8 cellular contexts compared by ENCODE assay signal in the genomic region with DNA sequence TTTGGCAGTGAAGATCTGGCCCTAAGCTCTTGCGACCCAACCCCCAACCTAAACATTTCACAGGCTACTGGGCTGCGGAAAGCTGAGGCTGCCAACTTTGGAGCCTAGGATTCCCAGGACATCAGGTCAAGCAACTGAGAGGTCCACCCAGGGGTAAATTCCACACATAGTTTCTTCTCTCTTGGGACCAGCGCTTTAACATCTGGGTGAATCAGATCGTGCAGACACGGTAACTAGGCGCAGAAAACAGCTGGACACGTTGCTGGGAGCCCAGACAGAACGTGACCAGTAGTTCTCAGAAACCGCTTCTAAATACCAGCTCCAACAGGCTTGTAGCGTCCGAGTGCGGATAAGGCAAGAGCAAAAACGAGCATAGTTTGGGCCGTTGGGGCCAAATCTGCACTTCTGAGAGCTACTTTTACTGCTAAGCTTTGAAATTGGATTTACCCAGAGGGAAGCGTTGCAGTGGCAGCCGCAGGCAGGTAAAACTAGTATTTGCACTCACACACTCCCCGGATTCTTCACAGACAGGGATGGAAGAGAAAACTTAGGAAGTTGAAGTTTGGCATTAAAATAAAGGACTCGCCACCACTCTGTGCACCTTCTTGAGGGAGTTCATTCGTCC. TPM values are rescaled to one million over a fixed set of nuclear protein-coding genes. Genes with fewer than 3 reads are reported as not detected.
A peak's percentile ranks its signal among the peaks of the same experiment; 100 is the strongest.
DNase-seq lines count a peak whose midpoint lies in the region; ATAC-seq and TF ChIP-seq lines count a peak whose summit lies in the region.

No MANE protein-coding gene starts in this region.

- no peak for TF ChIP-seq CTCF in HEK293 (tag by site-specific recombination; IDR thresholded peaks at IDR 0.05)
- TF ChIP-seq CTCF in brain (conservative IDR thresholded peaks at IDR 0.05) = no peak

- POLR2A ChIA-PET in activated CD4-positive, alpha-beta T cell treated with anti-CD3 and anti-CD28 coated beads for 36 hours (lab: Charles Lee) = interaction anchor here (0.8 to 1.0 kb wide), 2 partner anchors 12 to 13 kb away, joined by 3 to 5 read pairs; a partner anchor contains a TSS
- POLR2A ChIA-PET in HEK293 (lab: Yijun Ruan, JAX) = interaction anchor here (0.6 to 4.3 kb wide), 12 partner anchors 9 to 1416 kb away, joined by 3 to 57 read pairs (median 4); a partner anchor contains a TSS

- H3K36me3 Mint-ChIP-seq in activated CD4-positive, alpha-beta T cell treated with anti-CD3 and anti-CD28 coated beads for 36 hours (ENCODE audit: low read depth) = peaks cover 38% of the 10 kb centered on the region
- peaks cover 18% of the 10 kb centered on the region for H3K36me3 Mint-ChIP-seq in brain
- H3K36me3 Mint-ChIP-seq in stimulated activated memory B cell treated with anti-CD40 and anti-IgM and Interleukin-4, amounts not matched to agents 10 μg/mL and 1 μg/mL and 100 μg/mL, for 72 hours = peaks cover 4% of the 10 kb centered on the region

- H3K4me3 ChIP-seq in HEK293 (ENCODE audit: low read depth, low read length) = peak overlapping the region; percentile 62
- H3K4me3 ChIP-seq in MG63 = peak overlapping the region; percentile 82

- peak; percentile 18 for ATAC-seq in activated CD4-positive, alpha-beta T cell treated with anti-CD3 and anti-CD28 coated beads for 36 hours
- peak; percentile 44 for ATAC-seq in stimulated activated memory B cell treated with anti-CD40 and anti-IgM and Interleukin-4, amounts not matched to agents 10 μg/mL and 1 μg/mL and 100 μg/mL, for 72 hours

- H3K27me3 ChIP-seq in MG63 = no peaks in the 10 kb centered on the region

- CTCF ChIA-PET in activated CD4-positive, alpha-beta T cell treated with anti-CD3 and anti-CD28 coated beads for 36 hours (lab: Charles Lee) = interaction anchor here (0.5 to 2.0 kb wide), 11 partner anchors 10 to 391 kb away, joined by 3 to 13 read pairs (median 3); a partner anchor contains a TSS
- CTCF ChIA-PET in HEK293 (lab: Yijun Ruan, JAX) = interaction anchor here (0.6 to 4.1 kb wide), 11 partner anchors 8 to 150 kb away, joined by 3 to 20 read pairs (median 3); a partner anchor contains a TSS

- intact Hi-C loops in activated CD4-positive, alpha-beta T cell treated with anti-CD3 and anti-CD28 coated beads for 36 hours (cut with DNase I, micrococcal nuclease) = no loop called here

- peaks cover 7 to 17% of the 10 kb centered on the region in 2 experiments; a peak in 1 of 3 replicates for H3K36me3 ChIP-seq in HEK293 (ENCODE audit: control insufficient read depth in 2 of 2, insufficient read depth in 1 of 2, low read length in 2 of 2)
- peaks cover 36% of the 10 kb centered on the region for H3K36me3 ChIP-seq in MG63

- H3K27ac ChIP-seq in HEK293 (ENCODE audit: extremely low read depth, low read depth, low read length) = peak overlapping the region; percentile 91; the same call in 1 of the 2 replicates

- DNase-seq in activated CD4-positive, alpha-beta T cell treated with anti-CD3 and anti-CD28 coated beads for 36 hours = peak; percentile 51
- no peak for DNase-seq in activated CD4-positive, alpha-beta T cell treated with anti-CD3 and anti-CD28 coated beads, Interleukin-2, amount 50 U/mL, for 4 hours
- peak; percentile 77 for DNase-seq in MG63
- peak; percentile 83 for DNase-seq in iris pigment epithelial cell (ENCODE audit: low read depth)
- no peak for DNase-seq in NCI-H774 (lab: John Stamatoyannopoulos, UW)

- peak overlapping the region; percentile 91 for H3K4me3 Mint-ChIP-seq in activated CD4-positive, alpha-beta T cell treated with anti-CD3 and anti-CD28 coated beads for 36 hours
- peak overlapping the region; percentile 93 to 97 (median 96) for H3K4me3 Mint-ChIP-seq in brain
- H3K4me3 Mint-ChIP-seq in stimulated activated memory B cell treated with anti-CD40 and anti-IgM and Interleukin-4, amounts not matched to agents 10 μg/mL and 1 μg/mL and 100 μg/mL, for 72 hours = peak overlapping the region; percentile 98

- peaks cover 43% of the 10 kb centered on the region for H3K4me1 Mint-ChIP-seq in activated CD4-positive, alpha-beta T cell treated with anti-CD3 and anti-CD28 coated beads for 36 hours
- H3K4me1 Mint-ChIP-seq in brain = peaks cover 53% of the 10 kb centered on the region
- H3K4me1 Mint-ChIP-seq in stimulated activated memory B cell treated with anti-CD40 and anti-IgM and Interleukin-4, amounts not matched to agents 10 μg/mL and 1 μg/mL and 100 μg/mL, for 72 hours = peaks cover 51% of the 10 kb centered on the region

- no peaks in the 10 kb centered on the region for H3K9me3 Mint-ChIP-seq in activated CD4-positive, alpha-beta T cell treated with anti-CD3 and anti-CD28 coated beads for 36 hours (ENCODE audit: low read depth)
- peaks cover 0 to 3% (median 0%) of the 10 kb centered on the region in 5 experiments for H3K9me3 Mint-ChIP-seq in brain
- no peaks in the 10 kb centered on the region for H3K9me3 Mint-ChIP-seq in stimulated activated memory B cell treated with anti-CD40 and anti-IgM and Interleukin-4, amounts not matched to agents 10 μg/mL and 1 μg/mL and 100 μg/mL, for 72 hours

- H3K4me1 ChIP-seq in HEK293 (ENCODE audit: control insufficient read depth, insufficient read depth, low read length) = peaks cover 6% of the 10 kb centered on the region

- H3K27me3 Mint-ChIP-seq in activated CD4-positive, alpha-beta T cell treated with anti-CD3 and anti-CD28 coated beads for 36 hours = no peaks in the 10 kb centered on the region
- H3K27me3 Mint-ChIP-seq in brain = peaks cover 27% of the 10 kb centered on the region
- H3K27me3 Mint-ChIP-seq in stimulated activated memory B cell treated with anti-CD40 and anti-IgM and Interleukin-4, amounts not matched to agents 10 μg/mL and 1 μg/mL and 100 μg/mL, for 72 hours = no peaks in the 10 kb centered on the region

- H3K9me3 ChIP-seq in HEK293 (ENCODE audit: control insufficient read depth, insufficient read depth, low read depth, low read length) (no peaks in the 10 kb centered on the region), MG63 (no peaks in the 10 kb centered on the region)

- peak overlapping the region; percentile 97 for H3K27ac Mint-ChIP-seq in activated CD4-positive, alpha-beta T cell treated with anti-CD3 and anti-CD28 coated beads for 36 hours
- H3K27ac Mint-ChIP-seq in brain = peak overlapping the region; percentile 95 to 99 (median 97)
- peak overlapping the region; percentile 99 for H3K27ac Mint-ChIP-seq in stimulated activated memory B cell treated with anti-CD40 and anti-IgM and Interleukin-4, amounts not matched to agents 10 μg/mL and 1 μg/mL and 100 μg/mL, for 72 hours

TF ChIP-seq in HEK293, 187 proteins besides CTCF, POLR2A, EP300 and RAD21:
- TF ChIP-seq ZFP37 (tag by site-specific recombination; IDR thresholded peaks at IDR 0.05) (peak; percentile 20; the same call in 1 of the 2 replicates), PRDM1 (tag by site-specific recombination; IDR thresholded peaks at IDR 0.05) (no peak), ZNF521 (tag by site-specific recombination; IDR thresholded peaks at IDR 0.05) (no peak), ZNF677 (tag by site-specific recombination; IDR thresholded peaks at IDR 0.05) (0 out of 2 replicates have a peak, but pooled peaks have one; percentile 1), GLIS1 (tag by site-specific recombination; IDR thresholded peaks at IDR 0.05) (peak; percentile 73), KLF10 (tag by site-specific recombination; IDR thresholded peaks at IDR 0.05) (0 out of 2 replicates have a peak, but pooled peaks have one; percentile 22), ZBTB17 (tag by site-specific recombination; IDR thresholded peaks at IDR 0.05) (peak; percentile 22; the same call in 1 of the 2 replicates), ZNF10 (tag by site-specific recombination; IDR thresholded peaks at IDR 0.05) (no peak)
- TF ChIP-seq, protein P1, sequence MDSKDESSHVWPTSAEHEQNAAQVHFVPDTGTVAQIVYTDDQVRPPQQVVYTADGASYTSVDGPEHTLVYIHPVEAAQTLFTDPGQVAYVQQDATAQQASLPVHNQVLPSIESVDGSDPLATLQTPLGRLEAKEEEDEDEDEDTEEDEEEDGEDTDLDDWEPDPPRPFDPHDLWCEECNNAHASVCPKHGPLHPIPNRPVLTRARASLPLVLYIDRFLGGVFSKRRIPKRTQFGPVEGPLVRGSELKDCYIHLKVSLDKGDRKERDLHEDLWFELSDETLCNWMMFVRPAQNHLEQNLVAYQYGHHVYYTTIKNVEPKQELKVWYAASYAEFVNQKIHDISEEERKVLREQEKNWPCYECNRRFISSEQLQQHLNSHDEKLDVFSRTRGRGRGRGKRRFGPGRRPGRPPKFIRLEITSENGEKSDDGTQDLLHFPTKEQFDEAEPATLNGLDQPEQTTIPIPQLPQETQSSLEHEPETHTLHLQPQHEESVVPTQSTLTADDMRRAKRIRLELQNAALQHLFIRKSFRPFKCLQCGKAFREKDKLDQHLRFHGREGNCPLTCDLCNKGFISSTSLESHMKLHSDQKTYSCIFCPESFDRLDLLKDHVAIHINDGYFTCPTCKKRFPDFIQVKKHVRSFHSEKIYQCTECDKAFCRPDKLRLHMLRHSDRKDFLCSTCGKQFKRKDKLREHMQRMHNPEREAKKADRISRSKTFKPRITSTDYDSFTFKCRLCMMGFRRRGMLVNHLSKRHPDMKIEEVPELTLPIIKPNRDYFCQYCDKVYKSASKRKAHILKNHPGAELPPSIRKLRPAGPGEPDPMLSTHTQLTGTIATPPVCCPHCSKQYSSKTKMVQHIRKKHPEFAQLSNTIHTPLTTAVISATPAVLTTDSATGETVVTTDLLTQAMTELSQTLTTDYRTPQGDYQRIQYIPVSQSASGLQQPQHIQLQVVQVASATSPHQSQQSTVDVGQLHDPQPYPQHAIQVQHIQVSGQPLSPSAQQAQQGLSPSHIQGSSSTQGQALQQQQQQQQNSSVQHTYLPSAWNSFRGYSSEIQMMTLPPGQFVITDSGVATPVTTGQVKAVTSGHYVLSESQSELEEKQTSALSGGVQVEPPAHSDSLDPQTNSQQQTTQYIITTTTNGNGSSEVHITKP (tag by site-specific recombination; IDR thresholded peaks at IDR 0.05) = peak; percentile 33; the same call in 1 of the 2 replicates
TF ChIP-seq in HEK293: peak in this region for 6.

RNA-seq across cellular contexts. Expression of a gene that starts 11.8 kb away (rescaled TPM):
- total RNA-seq in activated CD4-positive, alpha-beta T cell treated with anti-CD3 and anti-CD28 coated beads for 36 hours = 1 to 10 TPM; 1.9 to 3.9 TPM
- total RNA-seq in MG63 (2014; rRNA removed; shearing (Covaris generic); ENCODE audit: low replicate concordance) = 0.69 and 1.4 TPM in 2 replicates
- 3.5 TPM for polyA plus RNA-seq in brain (ENCODE audit: insufficient read depth, low read depth, low replicate concordance)

RNA-seq across cellular contexts. Expression of a gene that starts 11.8 kb away (rescaled TPM):
- total RNA-seq in activated CD4-positive, alpha-beta T cell treated with anti-CD3 and anti-CD28 coated beads for 36 hours = 10 to 100 TPM; 12.8 to 17.3 TPM
- 15.8 and 23.9 TPM in 2 replicates for total RNA-seq in MG63 (2014; rRNA removed; shearing (Covaris generic); ENCODE audit: low replicate concordance)
- polyA plus RNA-seq in brain (ENCODE audit: insufficient read depth, low read depth, low replicate concordance) = 4.8 TPM

Comparison
In these comparisons a context has a peak if more than half of its experiments do, and no peak if none do; other contexts are left out.
1. DNase-seq: peak in activated CD4-positive, alpha-beta T cell treated with anti-CD3 and anti-CD28 coated beads for 36 hours (single experiment), MG63 (single experiment) and iris pigment epithelial cell (single experiment); none in activated CD4-positive, alpha-beta T cell treated with anti-CD3 and anti-CD28 coated beads, Interleukin-2, amount 50 U/mL, for 4 hours (0 of 2) and NCI-H774 (single experiment).
2. Peak in every context shown above with its lines, with median percentiles within 50 percentile points of each other: H3K27ac Mint-ChIP-seq and H3K4me3 Mint-ChIP-seq.